In genomic region chr15:96273317-96274086, GRCh38 we compare ENCODE assay signal across 1 cellular context.
A peak's percentile ranks its signal among the peaks of the same experiment; 100 is the strongest.
TF ChIP-seq lines count a peak whose summit lies in the region.

No MANE protein-coding gene starts in this region.

TF ChIP-seq in HEK293, 187 proteins besides CTCF, POLR2A, EP300 and RAD21 (continued from another document):
- TF ChIP-seq ZSCAN4 (tag by site-specific recombination; IDR thresholded peaks at IDR 0.05) = no peak
- 0 out of 2 replicates have a peak, but pooled peaks have one; percentile 25 for TF ChIP-seq ZNF692 (tag by site-specific recombination; IDR thresholded peaks at IDR 0.05)
- no peak for TF ChIP-seq ZNF292 (tag by site-specific recombination; IDR thresholded peaks at IDR 0.05; ENCODE audit: borderline replicate concordance, low read depth)
- TF ChIP-seq ZNF239 (tag by site-specific recombination; IDR thresholded peaks at IDR 0.05) = no peak
- TF ChIP-seq ZNF776 (tag by site-specific recombination; IDR thresholded peaks at IDR 0.05; ENCODE audit: borderline replicate concordance) = no peak
- TF ChIP-seq, protein P1, sequence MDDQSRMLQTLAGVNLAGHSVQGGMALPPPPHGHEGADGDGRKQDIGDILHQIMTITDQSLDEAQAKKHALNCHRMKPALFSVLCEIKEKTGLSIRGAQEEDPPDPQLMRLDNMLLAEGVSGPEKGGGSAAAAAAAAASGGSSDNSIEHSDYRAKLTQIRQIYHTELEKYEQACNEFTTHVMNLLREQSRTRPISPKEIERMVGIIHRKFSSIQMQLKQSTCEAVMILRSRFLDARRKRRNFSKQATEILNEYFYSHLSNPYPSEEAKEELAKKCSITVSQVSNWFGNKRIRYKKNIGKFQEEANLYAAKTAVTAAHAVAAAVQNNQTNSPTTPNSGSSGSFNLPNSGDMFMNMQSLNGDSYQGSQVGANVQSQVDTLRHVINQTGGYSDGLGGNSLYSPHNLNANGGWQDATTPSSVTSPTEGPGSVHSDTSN (CRISPR knock-in tag; IDR thresholded peaks at IDR 0.05) = no peak
- no peak for TF ChIP-seq ZBTB1 (tag by site-specific recombination; IDR thresholded peaks at IDR 0.05)
- TF ChIP-seq ZNF792 (tag by site-specific recombination; IDR thresholded peaks at IDR 0.05) = no peak
- TF ChIP-seq ZNF221 (tag by site-specific recombination; IDR thresholded peaks at IDR 0.05; ENCODE audit: borderline replicate concordance) = no peak
- TF ChIP-seq ZIC2 (tag by site-specific recombination; IDR thresholded peaks at IDR 0.05) = peak; percentile 38; the same call in 1 of the 2 replicates
- no peak for TF ChIP-seq ZNF146 (tag by site-specific recombination; IDR thresholded peaks at IDR 0.05)
- TF ChIP-seq, protein P2, sequence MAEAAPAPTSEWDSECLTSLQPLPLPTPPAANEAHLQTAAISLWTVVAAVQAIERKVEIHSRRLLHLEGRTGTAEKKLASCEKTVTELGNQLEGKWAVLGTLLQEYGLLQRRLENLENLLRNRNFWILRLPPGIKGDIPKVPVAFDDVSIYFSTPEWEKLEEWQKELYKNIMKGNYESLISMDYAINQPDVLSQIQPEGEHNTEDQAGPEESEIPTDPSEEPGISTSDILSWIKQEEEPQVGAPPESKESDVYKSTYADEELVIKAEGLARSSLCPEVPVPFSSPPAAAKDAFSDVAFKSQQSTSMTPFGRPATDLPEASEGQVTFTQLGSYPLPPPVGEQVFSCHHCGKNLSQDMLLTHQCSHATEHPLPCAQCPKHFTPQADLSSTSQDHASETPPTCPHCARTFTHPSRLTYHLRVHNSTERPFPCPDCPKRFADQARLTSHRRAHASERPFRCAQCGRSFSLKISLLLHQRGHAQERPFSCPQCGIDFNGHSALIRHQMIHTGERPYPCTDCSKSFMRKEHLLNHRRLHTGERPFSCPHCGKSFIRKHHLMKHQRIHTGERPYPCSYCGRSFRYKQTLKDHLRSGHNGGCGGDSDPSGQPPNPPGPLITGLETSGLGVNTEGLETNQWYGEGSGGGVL (tag by site-specific recombination; IDR thresholded peaks at IDR 0.05) = no peak
- no peak for TF ChIP-seq ZNF544 (tag by site-specific recombination; IDR thresholded peaks at IDR 0.05)
- TF ChIP-seq ZNF266 (tag by site-specific recombination; IDR thresholded peaks at IDR 0.05; ENCODE audit: low read depth) = no peak
- TF ChIP-seq ZNF19 (tag by site-specific recombination; IDR thresholded peaks at IDR 0.05; ENCODE audit: low read depth) = no peak
- TF ChIP-seq SP7 (tag by site-specific recombination; IDR thresholded peaks at IDR 0.05) = peak; percentile 82
- no peak for TF ChIP-seq ZNF596 (tag by site-specific recombination; IDR thresholded peaks at IDR 0.05)
- no peak for TF ChIP-seq KLF1 (tag by site-specific recombination; IDR thresholded peaks at IDR 0.05)
- no peak for TF ChIP-seq SCRT2 (tag by site-specific recombination; IDR thresholded peaks at IDR 0.05)
- no peak for TF ChIP-seq ZNF324 (tag by site-specific recombination; IDR thresholded peaks at IDR 0.05)
- TF ChIP-seq, protein P3, sequence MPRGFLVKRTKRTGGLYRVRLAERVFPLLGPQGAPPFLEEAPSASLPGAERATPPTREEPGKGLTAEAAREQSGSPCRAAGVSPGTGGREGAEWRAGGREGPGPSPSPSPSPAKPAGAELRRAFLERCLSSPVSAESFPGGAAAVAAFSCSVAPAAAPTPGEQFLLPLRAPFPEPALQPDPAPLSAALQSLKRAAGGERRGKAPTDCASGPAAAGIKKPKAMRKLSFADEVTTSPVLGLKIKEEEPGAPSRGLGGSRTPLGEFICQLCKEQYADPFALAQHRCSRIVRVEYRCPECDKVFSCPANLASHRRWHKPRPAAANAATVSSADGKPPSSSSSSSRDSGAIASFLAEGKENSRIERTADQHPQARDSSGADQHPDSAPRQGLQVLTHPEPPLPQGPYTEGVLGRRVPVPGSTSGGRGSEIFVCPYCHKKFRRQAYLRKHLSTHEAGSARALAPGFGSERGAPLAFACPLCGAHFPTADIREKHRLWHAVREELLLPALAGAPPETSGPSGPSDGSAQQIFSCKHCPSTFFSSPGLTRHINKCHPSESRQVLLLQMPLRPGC (tag by site-specific recombination; IDR thresholded peaks at IDR 0.05) = 0 out of 2 replicates have a peak, but pooled peaks have one; percentile 25
- no peak for TF ChIP-seq ZNF404 (tag by site-specific recombination; IDR thresholded peaks at IDR 0.05)
- TF ChIP-seq ZFP37 (tag by site-specific recombination; IDR thresholded peaks at IDR 0.05) = 0 out of 2 replicates have a peak, but pooled peaks have one; percentile 49
- no peak for TF ChIP-seq ZNF114 (tag by site-specific recombination; IDR thresholded peaks at IDR 0.05)
- no peak for TF ChIP-seq ZNF37A (tag by site-specific recombination; IDR thresholded peaks at IDR 0.05)
- no peak for TF ChIP-seq ZNF341 (tag by site-specific recombination; IDR thresholded peaks at IDR 0.05; ENCODE audit: low read depth)
- TF ChIP-seq FEZF1 (tag by site-specific recombination; IDR thresholded peaks at IDR 0.05) = 0 out of 2 replicates have a peak, but pooled peaks have one; percentile 14
- TF ChIP-seq ZNF626 (tag by site-specific recombination; IDR thresholded peaks at IDR 0.05) = no peak
- no peak for TF ChIP-seq ZNF624 (tag by site-specific recombination; IDR thresholded peaks at IDR 0.05)
- TF ChIP-seq WT1 (tag by site-specific recombination; IDR thresholded peaks at IDR 0.05) = no peak
- TF ChIP-seq ZNF785 (tag by site-specific recombination; IDR thresholded peaks at IDR 0.05) = no peak
- TF ChIP-seq ZNF140 (tag by site-specific recombination; IDR thresholded peaks at IDR 0.05) = no peak
- 0 out of 2 replicates have a peak, but pooled peaks have one; percentile 47 for TF ChIP-seq ZXDB (tag by site-specific recombination; IDR thresholded peaks at IDR 0.05)
- TF ChIP-seq OSR2 (tag by site-specific recombination; IDR thresholded peaks at IDR 0.05) = peak; percentile 71
- TF ChIP-seq ZBTB20 (tag by site-specific recombination; IDR thresholded peaks at IDR 0.05) = no peak
- no peak for TF ChIP-seq SCRT1 (tag by site-specific recombination; IDR thresholded peaks at IDR 0.05; ENCODE audit: borderline replicate concordance)
- no peak for TF ChIP-seq ZBTB26 (tag by site-specific recombination; optimal IDR thresholded peaks at IDR 0.05)
- no peak for TF ChIP-seq HOXA7 (CRISPR knock-in tag; IDR thresholded peaks at IDR 0.05; ENCODE audit: borderline replicate concordance)
- TF ChIP-seq ZSCAN5A (tag by site-specific recombination; IDR thresholded peaks at IDR 0.05) = no peak
